12 cellular contexts compared by ENCODE assay signal in genomic region chrX:48899078-48899410, GRCh38. TPM values are rescaled to one million over a fixed set of nuclear protein-coding genes. Genes with fewer than 3 reads are reported as not detected.
DNase-seq lines count a peak whose midpoint lies in the region; ATAC-seq, FAIRE-seq and TF ChIP-seq lines count a peak whose summit lies in the region.
"Had no signal": no experiment of that assay in that cellular context is flagged by ENCODE, and none has a peak within 500 bp of the region (broad histone marks: within the 10 kb centered on the region; RNA-seq: fewer than 3 reads in every experiment).

No MANE protein-coding gene starts in this region.

- H3K27me3 ChIP-seq in A673 (replicated peaks; ENCODE audit: insufficient read depth, low read depth, low read length, poor library complexity) (no peaks in the 10 kb centered on the region), DOHH2 (ENCODE audit: control insufficient read depth, low read length) (no peaks in the 10 kb centered on the region), SU-DHL-6 (ENCODE audit: low read length) (no peaks in the 10 kb centered on the region), keratinocyte (ENCODE audit: control insufficient read depth, extremely low read depth, insufficient read depth, low read length) (no peaks in the 10 kb centered on the region)
- H3K27me3 ChIP-seq: pancreas had no signal

- no peak for FAIRE-seq in keratinocyte (lab: Jason Lieb, UNC)
- FAIRE-seq: bronchial epithelial cell, HTR-8/SVneo, pancreas had no signal

- H3K4me3 ChIP-seq in A673 (ENCODE audit: low read depth, low read length, poor library complexity, severe bottlenecking) (peak overlapping the region; percentile 70), DOHH2 (ENCODE audit: low read length) (peak overlapping the region; percentile 88), SU-DHL-6 (ENCODE audit: insufficient read depth, low read length, poor library complexity, severe bottlenecking) (peak overlapping the region; percentile 87), keratinocyte (ENCODE audit: control insufficient read depth in 2 of 3, extremely low read depth in 1 of 3, insufficient read depth in 2 of 3, low read depth in 1 of 3, low read length in 3 of 3) (peak overlapping the region in 2 of 3 experiments; percentile 22 to 34)

- no peak for ATAC-seq in GM21423 (IDR thresholded peaks at IDR 0.05; ENCODE audit: unreplicated experiment)
- ATAC-seq: pancreas had no signal

- H4K20me1 ChIP-seq in DOHH2 (ENCODE audit: control insufficient read depth, insufficient read depth, low read depth, low read length) (0 out of 2 replicates have a peak, but pooled peaks cover 3% of the 10 kb centered on the region), SU-DHL-6 (ENCODE audit: low read depth, low read length) (no peaks in the 10 kb centered on the region), keratinocyte (ENCODE audit: control insufficient read depth, extremely low read depth, insufficient read depth, low read length) (peaks cover 3% of the 10 kb centered on the region)

- H3K27ac ChIP-seq in A673 (ENCODE audit: low read depth, low read length, poor library complexity, severe bottlenecking) (no peak overlapping the region), DOHH2 (ENCODE audit: low read depth, low read length) (no peak overlapping the region), SU-DHL-6 (ENCODE audit: low read depth, low read length) (peak overlapping the region; percentile 88; the same call in 1 of the 2 replicates), keratinocyte (ENCODE audit: control insufficient read depth, insufficient read depth, low read length) (peak overlapping the region; percentile 40)

- intact Hi-C loops in A673 (cut with micrococcal nuclease; ENCODE audit: unreplicated experiment) = loop anchor here (10.0 kb wide), 1 partner anchor 94 kb away; the partner anchor contains the start of gene HDAC6

- no peak for DNase-seq in A673 (ENCODE audit: low spot score)
- DNase-seq in keratinocyte (ENCODE audit: low read depth, low spot score) = no peak
- DNase-seq in T1000 (lab: John Stamatoyannopoulos, UW) = no peak
- no peak for DNase-seq in stimulated activated CD8-positive, alpha-beta memory T cell treated with anti-CD3 and anti-CD28 coated beads, Interleukin-4, amount 100 ng/mL, for 48 hours
- no peak for DNase-seq in NCI-H345 treated with DMSO at 0.1 percent for 48 hours (lab: John Stamatoyannopoulos, UW; ENCODE audit: unreplicated experiment)
- DNase-seq: NCI-H187, pancreas had no signal

- H3K79me2 ChIP-seq in DOHH2 (ENCODE audit: control insufficient read depth, low read length) = peaks cover 48% of the 10 kb centered on the region
- peaks cover 22% of the 10 kb centered on the region for H3K79me2 ChIP-seq in SU-DHL-6 (ENCODE audit: insufficient read depth, low read length)
- H3K79me2 ChIP-seq in keratinocyte (ENCODE audit: control insufficient read depth, insufficient read depth, low read length) = peaks cover 19% of the 10 kb centered on the region

- peak overlapping the region; percentile 93 for H3K9ac ChIP-seq in SU-DHL-6 (ENCODE audit: low read length)
- peak overlapping the region; percentile 91 for H3K9ac ChIP-seq in keratinocyte (ENCODE audit: control insufficient read depth, extremely low read depth, insufficient read depth, low read length)

- peaks cover 9% of the 10 kb centered on the region for H3K36me3 ChIP-seq in A673 (ENCODE audit: insufficient read depth, low read length, poor library complexity, severe bottlenecking)
- H3K36me3 ChIP-seq in DOHH2 (ENCODE audit: control insufficient read depth, low read length) = peaks cover 24% of the 10 kb centered on the region
- H3K36me3 ChIP-seq in SU-DHL-6 (ENCODE audit: low read length) = no peaks in the 10 kb centered on the region
- H3K36me3 ChIP-seq in keratinocyte (ENCODE audit: control insufficient read depth in 2 of 2, extremely low read depth in 1 of 2, insufficient read depth in 2 of 2, low read length in 2 of 2) = peaks cover 4 to 13% of the 10 kb centered on the region in 2 experiments

- CTCF ChIA-PET in A673 (lab: Charles Lee) = no interaction called here

- H3K4me1 ChIP-seq in A673 (ENCODE audit: insufficient read depth, low read length, poor library complexity, severe bottlenecking) (peaks cover 5% of the 10 kb centered on the region), DOHH2 (ENCODE audit: control insufficient read depth, low read length) (peaks cover 13% of the 10 kb centered on the region), keratinocyte (ENCODE audit: control insufficient read depth, extremely low read depth, insufficient read depth, low read length) (peaks cover 9% of the 10 kb centered on the region)

- H2AFZ ChIP-seq in SU-DHL-6 (ENCODE audit: low read depth, low read length, severe bottlenecking) = no peak overlapping the region
- H2AFZ ChIP-seq in keratinocyte (ENCODE audit: control insufficient read depth, low read length) = no peak overlapping the region

- H3F3A ChIP-seq in DOHH2 (ENCODE audit: control insufficient read depth, insufficient read depth) (no peaks in the 10 kb centered on the region), SU-DHL-6 (ENCODE audit: insufficient read depth) (peaks cover 5% of the 10 kb centered on the region; the same call in 1 of the 2 replicates)

- dilution Hi-C loops in keratinocyte (cut with MboI; ENCODE audit: extremely low pct_ligation_motif_present, low sequenced_read_pairs) = no loop called here

- H3K9me3 ChIP-seq in A673 (ENCODE audit: low read depth, low read length, poor library complexity, severe bottlenecking) (no peaks in the 10 kb centered on the region), DOHH2 (ENCODE audit: control insufficient read depth, insufficient read depth, low read length) (no peaks in the 10 kb centered on the region), SU-DHL-6 (ENCODE audit: insufficient read depth, low read length) (no peaks in the 10 kb centered on the region), keratinocyte (ENCODE audit: control insufficient read depth, low read depth, low read length) (no peaks in the 10 kb centered on the region)
- H3K9me3 ChIP-seq: pancreas had no signal

- H3K9me2 ChIP-seq in DOHH2 (replicated peaks; ENCODE audit: control insufficient read depth, low read length) (no peaks in the 10 kb centered on the region), SU-DHL-6 (replicated peaks; ENCODE audit: insufficient read depth, low read length) (no peaks in the 10 kb centered on the region)

- peak overlapping the region; percentile 68 for H3K4me2 ChIP-seq in DOHH2 (ENCODE audit: low read length)
- H3K4me2 ChIP-seq in SU-DHL-6 (ENCODE audit: low read depth, low read length, poor library complexity, severe bottlenecking) = peak overlapping the region; percentile 68
- peak overlapping the region; percentile 91 for H3K4me2 ChIP-seq in keratinocyte (ENCODE audit: control insufficient read depth, extremely low read depth, insufficient read depth, low read depth, low read length)

- no peaks in the 10 kb centered on the region for H3K9me1 ChIP-seq in keratinocyte (ENCODE audit: control insufficient read depth, extremely low read depth, insufficient read depth, low read length)

- POLR2A ChIA-PET in A673 (lab: Charles Lee; ENCODE audit: low non-redundant PET) = no interaction called here

- no TSS peak for BruUV-seq in A673 (replicated peaks; lab: Mats Ljungman, UMichigan)

- TF ChIP-seq CTCF in A673 (conservative IDR thresholded peaks at IDR 0.05; ENCODE audit: low read depth, low read length) (no peak), DOHH2 (IDR thresholded peaks at IDR 0.05; ENCODE audit: low read depth, low read length, poor library complexity, severe bottlenecking) (no peak), SU-DHL-6 (IDR thresholded peaks at IDR 0.05; ENCODE audit: insufficient read depth, low read length, poor library complexity, severe bottlenecking) (no peak), keratinocyte (optimal IDR thresholded peaks at IDR 0.05 in 1 of 3, IDR thresholded peaks at IDR 0.05 in 1 of 3, conservative IDR thresholded peaks at IDR 0.05 in 1 of 3; ENCODE audit: extremely low read depth in 1 of 3, insufficient read depth in 2 of 3, low read length in 3 of 3) (no peak)

RNA-seq across cellular contexts. Expression of gene PQBP1, which starts 1.3 kb away (rescaled TPM):
- total RNA-seq in A673 (2021) = 113 and 133 TPM in 2 replicates
- polyA plus RNA-seq in keratinocyte = 62.9 to 85.2 TPM (median 79.0 TPM) in 3 replicates
- 63.2 TPM for polyA plus RNA-seq in keratinocyte (2011; ENCODE audit: low read depth)
- 49.9 and 88.3 TPM in 2 replicates for polyA plus RNA-seq in keratinocyte (2011; cell fraction: cytosol; rRNA removed)
- 129 and 130 TPM in 2 replicates for polyA plus RNA-seq in keratinocyte (2011; cell fraction: nucleus; rRNA removed)
- 58.8 and 102 TPM in 2 replicates for polyA plus RNA-seq in keratinocyte (2012; ENCODE audit: low replicate concordance)
- polyA minus RNA-seq in keratinocyte = 29.3 to 96.5 TPM (median 52.0 TPM) in 3 replicates
- 34.1 TPM for polyA minus RNA-seq in keratinocyte (2011; cell fraction: cytosol; rRNA and poly(A)+ RNA removed)
- 22.9 and 30.3 TPM in 2 replicates for polyA minus RNA-seq in keratinocyte (2011; cell fraction: nucleus; rRNA and poly(A)+ RNA removed)

RNA-seq across cellular contexts. Expression of gene TIMM17B, which starts 1.5 kb away (rescaled TPM):
- 60.8 and 72.4 TPM in 2 replicates for total RNA-seq in A673 (2021)
- 34.3 to 52.9 TPM (median 35.5 TPM) in 3 replicates for polyA plus RNA-seq in keratinocyte
- 3.8 TPM for polyA plus RNA-seq in keratinocyte (2011; ENCODE audit: low read depth)
- polyA plus RNA-seq in keratinocyte (2011; cell fraction: cytosol; rRNA removed) = 26.5 and 50.2 TPM in 2 replicates
- 20.2 and 22.2 TPM in 2 replicates for polyA plus RNA-seq in keratinocyte (2011; cell fraction: nucleus; rRNA removed)
- 47.8 and 49.1 TPM in 2 replicates for polyA plus RNA-seq in keratinocyte (2012; ENCODE audit: low replicate concordance)
- polyA minus RNA-seq in keratinocyte = 18.3 to 32.8 TPM (median 23.8 TPM) in 3 replicates
- polyA minus RNA-seq in keratinocyte (2011; cell fraction: cytosol; rRNA and poly(A)+ RNA removed) = 39.7 TPM
- polyA minus RNA-seq in keratinocyte (2011; cell fraction: nucleus; rRNA and poly(A)+ RNA removed) = 7.8 and 10.1 TPM in 2 replicates

RNA-seq across cellular contexts. Expression of gene SLC35A2, which starts 12.4 kb away (rescaled TPM):
- 21.7 and 30.4 TPM in 2 replicates for total RNA-seq in A673 (2021)
- polyA plus RNA-seq in keratinocyte = 39.4 to 64.0 TPM (median 44.2 TPM) in 3 replicates
- polyA plus RNA-seq in keratinocyte (2011; ENCODE audit: low read depth) = 4.5 TPM
- polyA plus RNA-seq in keratinocyte (2011; cell fraction: cytosol; rRNA removed) = 37.6 and 42.3 TPM in 2 replicates
- 128 and 133 TPM in 2 replicates for polyA plus RNA-seq in keratinocyte (2011; cell fraction: nucleus; rRNA removed)
- polyA plus RNA-seq in keratinocyte (2012; ENCODE audit: low replicate concordance) = 34.0 and 42.3 TPM in 2 replicates
- polyA minus RNA-seq in keratinocyte = 76.4 to 124 TPM (median 76.5 TPM) in 3 replicates
- polyA minus RNA-seq in keratinocyte (2011; cell fraction: cytosol; rRNA and poly(A)+ RNA removed) = 51.8 TPM
- polyA minus RNA-seq in keratinocyte (2011; cell fraction: nucleus; rRNA and poly(A)+ RNA removed) = 57.0 and 75.4 TPM in 2 replicates

RNA-seq across cellular contexts. Expression of gene PIM2, which starts 19.8 kb away (rescaled TPM):
- 14.9 and 19.9 TPM in 2 replicates for total RNA-seq in A673 (2021)
- polyA plus RNA-seq in keratinocyte = 8.3 to 11.6 TPM (median 9.9 TPM) in 3 replicates
- polyA plus RNA-seq in keratinocyte (2011; ENCODE audit: low read depth) = 0.75 TPM
- 7.6 and 9.4 TPM in 2 replicates for polyA plus RNA-seq in keratinocyte (2011; cell fraction: cytosol; rRNA removed)
- 14.0 and 14.1 TPM in 2 replicates for polyA plus RNA-seq in keratinocyte (2011; cell fraction: nucleus; rRNA removed)
- polyA plus RNA-seq in keratinocyte (2012; ENCODE audit: low replicate concordance) = 6.8 and 8.0 TPM in 2 replicates
- 9.1 to 10.9 TPM (median 10.1 TPM) in 3 replicates for polyA minus RNA-seq in keratinocyte
- polyA minus RNA-seq in keratinocyte (2011; cell fraction: cytosol; rRNA and poly(A)+ RNA removed) = 6.7 TPM
- polyA minus RNA-seq in keratinocyte (2011; cell fraction: nucleus; rRNA and poly(A)+ RNA removed) = 7.3 and 8.9 TPM in 2 replicates

RNA-seq across cellular contexts. Expression of gene OTUD5, which starts 58.4 kb away (rescaled TPM):
- total RNA-seq in A673 (2021) = 58.0 and 67.5 TPM in 2 replicates
- 39.5 to 42.6 TPM (median 40.3 TPM) in 3 replicates for polyA plus RNA-seq in keratinocyte
- polyA plus RNA-seq in keratinocyte (2011; ENCODE audit: low read depth) = 53.6 TPM
- 36.0 and 36.5 TPM in 2 replicates for polyA plus RNA-seq in keratinocyte (2011; cell fraction: cytosol; rRNA removed)
- polyA plus RNA-seq in keratinocyte (2011; cell fraction: nucleus; rRNA removed) = 64.4 and 68.6 TPM in 2 replicates
- 32.9 and 39.8 TPM in 2 replicates for polyA plus RNA-seq in keratinocyte (2012; ENCODE audit: low replicate concordance)
- 52.1 to 86.8 TPM (median 63.2 TPM) in 3 replicates for polyA minus RNA-seq in keratinocyte
- polyA minus RNA-seq in keratinocyte (2011; cell fraction: cytosol; rRNA and poly(A)+ RNA removed) = 51.0 TPM
- 21.1 and 37.7 TPM in 2 replicates for polyA minus RNA-seq in keratinocyte (2011; cell fraction: nucleus; rRNA and poly(A)+ RNA removed)

Comparison
In these comparisons a context has a peak if more than half of its experiments do, and no peak if none do; other contexts are left out.
1. H3K27ac ChIP-seq: peak in SU-DHL-6 (single experiment) and keratinocyte (single experiment); none in A673 (single experiment) and DOHH2 (single experiment).
2. H3K4me3 ChIP-seq: peak in every context shown above with its lines; median percentile 88 in DOHH2; 87 in SU-DHL-6; 70 in A673; 28 in keratinocyte.
3. Peak in every context shown above with its lines, with median percentiles within 50 percentile points of each other: H3K4me2 ChIP-seq.